Comparison of ENCODE assay signal across 13 cellular contexts in the genomic region with DNA sequence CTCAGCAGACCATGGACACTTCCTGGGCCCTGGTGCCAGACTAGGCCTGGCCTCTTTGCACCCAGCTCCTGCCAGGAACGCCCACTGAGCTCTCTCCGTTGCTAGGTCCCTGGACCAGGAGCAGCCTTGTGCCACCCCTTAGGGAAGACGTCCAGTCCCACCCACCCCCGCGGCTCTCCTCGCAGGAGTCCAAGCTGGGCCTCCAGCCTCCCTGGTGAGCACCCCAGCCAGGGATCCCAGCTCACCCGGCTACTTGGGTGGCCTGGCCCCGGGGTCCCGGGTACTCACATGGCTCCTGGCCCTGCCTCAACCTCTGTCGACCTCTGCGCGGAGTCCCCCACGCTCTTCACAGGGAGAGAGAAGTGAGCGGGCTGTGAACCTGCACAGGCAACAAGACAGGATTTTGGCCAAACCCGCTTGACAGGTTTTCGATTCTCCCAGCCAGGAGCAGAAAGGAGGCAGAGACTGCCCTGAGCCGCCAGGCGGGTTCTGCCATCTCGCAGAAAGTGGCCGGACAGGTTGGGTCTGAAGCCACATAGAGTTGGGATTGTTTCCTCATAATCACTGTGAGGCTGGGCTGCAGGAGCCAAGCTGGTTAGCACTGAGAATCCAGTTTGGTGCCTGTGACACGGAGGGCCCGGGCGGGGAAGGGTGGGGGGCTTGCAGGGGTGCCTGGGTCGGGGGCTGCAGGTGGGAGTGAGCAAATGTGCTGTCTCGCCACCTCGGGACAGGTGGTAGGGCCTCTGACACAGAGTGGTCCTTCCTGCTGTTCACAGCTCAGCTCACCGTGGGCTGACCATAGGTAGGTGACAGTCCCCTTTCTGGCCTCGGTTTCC. TPM values are rescaled to one million over a fixed set of nuclear protein-coding genes. Genes with fewer than 3 reads are reported as not detected.
DNase-seq lines count a peak whose midpoint lies in the region; TF ChIP-seq lines count a peak whose summit lies in the region.
"Had no signal": no experiment of that assay in that cellular context is flagged by ENCODE, and none has a peak within 500 bp of the region (broad histone marks: within the 10 kb centered on the region; RNA-seq: fewer than 3 reads in every experiment).

A gene with protein sequence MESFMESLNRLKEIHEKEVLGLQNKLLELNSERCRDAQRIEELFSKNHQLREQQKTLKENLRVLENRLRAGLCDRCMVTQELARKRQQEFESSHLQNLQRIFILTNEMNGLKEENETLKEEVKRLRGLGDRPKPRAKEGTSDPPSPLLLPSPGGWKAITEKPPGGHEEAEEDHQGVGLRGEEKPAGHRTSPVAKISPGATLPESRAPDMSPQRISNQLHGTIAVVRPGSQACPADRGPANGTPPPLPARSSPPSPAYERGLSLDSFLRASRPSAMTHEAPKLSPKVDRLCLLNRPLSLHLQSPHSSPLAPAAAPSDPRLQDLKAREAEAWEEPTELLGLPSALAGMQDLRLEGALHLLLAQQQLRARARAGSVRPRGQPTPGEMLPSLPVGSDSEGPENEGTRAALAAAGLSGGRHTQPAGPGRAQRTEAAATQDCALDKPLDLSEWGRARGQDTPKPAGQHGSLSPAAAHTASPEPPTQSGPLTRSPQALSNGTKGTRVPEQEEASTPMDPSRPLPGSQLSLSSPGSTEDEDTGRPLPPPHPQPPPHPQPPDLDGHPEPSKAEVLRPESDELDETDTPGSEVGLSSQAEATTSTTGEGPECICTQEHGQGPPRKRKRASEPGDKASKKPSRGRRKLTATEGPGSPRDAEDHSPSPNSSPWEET (minus strand): TSS at position 368 of the 836 bp plus-strand sequence. CDS start 7,892 bp downstream, outside the sequence.

- peak within 1 kb of the TSS; percentile 85 for H3K4me3 Mint-ChIP-seq in type B pancreatic cell
- H3K4me3 Mint-ChIP-seq: activated B cell treated with CpG ODN at 0.5 μM for 24 hours had no signal

- peak; percentile 51 for DNase-seq in NCI-H1105 (lab: John Stamatoyannopoulos, UW)
- DNase-seq in SW480 (ENCODE audit: low spot score) = peak; percentile 33
- peak; percentile 92 for DNase-seq in left kidney (ENCODE audit: low read depth, low spot score)
- peak; percentile 83 for DNase-seq in type B pancreatic cell (ENCODE audit: extremely low spot score, unreplicated experiment)
- DNase-seq in activated CD4-positive, alpha-beta T cell treated with anti-CD3 and anti-CD28 coated beads, Interleukin-2, amount 50 U/mL, for 1 hour = no peak
- DNase-seq in GM03348 (ENCODE audit: low spot score) = no peak
- no peak for DNase-seq in NCI-H2081 (lab: John Stamatoyannopoulos, UW)
- DNase-seq: activated B cell treated with CpG ODN at 0.5 μM for 24 hours; activated naive CD4-positive, alpha-beta T cell; foreskin melanocyte; stimulated activated CD4-positive, alpha-beta T cell treated with anti-CD3 and anti-CD28 coated beads, Interleukin-12 subunit alpha, Interleukin-12 subunit beta, amount 100 ng/mL, for 4 hours had no signal

- no peak for TF ChIP-seq CTCF in type B pancreatic cell (conservative IDR thresholded peaks at IDR 0.05)

- H3K4me1 Mint-ChIP-seq in type B pancreatic cell (ENCODE audit: unreplicated experiment) = peaks cover 9% of the 10 kb centered on the region
- H3K4me1 Mint-ChIP-seq: activated B cell treated with CpG ODN at 0.5 μM for 24 hours had no signal

- H3K9me3 Mint-ChIP-seq in type B pancreatic cell = no peaks in the 10 kb centered on the region
- H3K9me3 Mint-ChIP-seq: activated B cell treated with CpG ODN at 0.5 μM for 24 hours had no signal

- peak within 1 kb of the TSS; percentile 91 for H3K27ac Mint-ChIP-seq in type B pancreatic cell
- H3K27ac Mint-ChIP-seq: activated B cell treated with CpG ODN at 0.5 μM for 24 hours had no signal

- no peaks in the 10 kb centered on the region for H3K36me3 Mint-ChIP-seq in type B pancreatic cell

- H3K27me3 Mint-ChIP-seq in type B pancreatic cell = no peaks in the 10 kb centered on the region

RNA-seq across cellular contexts. Expression of the gene that starts here (rescaled TPM):
- 7.3 and 17.9 TPM in 2 replicates for total RNA-seq in type B pancreatic cell (ENCODE audit: low replicate concordance)
- total RNA-seq: activated B cell treated with CpG ODN at 0.5 μM for 24 hours, chondrocyte, RPMI7951 had no signal

Comparison
In these comparisons a context has a peak if more than half of its experiments do, and no peak if none do; other contexts are left out.
1. DNase-seq: peak in NCI-H1105 (single experiment), SW480 (single experiment), left kidney (single experiment) and type B pancreatic cell (single experiment); none in activated CD4-positive, alpha-beta T cell treated with anti-CD3 and anti-CD28 coated beads, Interleukin-2, amount 50 U/mL, for 1 hour (single experiment), GM03348 (single experiment) and NCI-H2081 (0 of 2).